Comparison of ENCODE assay signal across 32 cellular contexts in the genomic region with DNA sequence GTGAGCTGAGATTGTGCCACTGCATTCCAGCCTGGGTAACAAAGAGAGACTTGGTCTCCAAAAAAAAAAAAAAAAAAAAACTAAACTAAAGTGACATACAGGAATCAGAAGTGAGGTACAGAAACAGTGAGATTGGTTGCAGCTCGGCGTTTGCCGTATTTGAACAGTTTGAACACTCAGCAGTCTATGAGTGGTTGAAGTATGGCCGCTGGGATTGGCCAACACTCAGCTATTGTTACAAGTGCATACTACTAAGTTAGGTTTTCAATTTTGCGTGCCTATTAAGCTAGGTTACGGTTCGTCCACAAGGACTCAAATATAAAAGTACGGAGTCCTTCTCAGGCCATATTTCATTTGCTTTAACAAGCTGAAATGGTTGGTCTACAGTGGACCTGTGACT. TPM values are rescaled to one million over a fixed set of nuclear protein-coding genes. Genes with fewer than 3 reads are reported as not detected.
"Had no signal": no experiment of that assay in that cellular context is flagged by ENCODE, and none has a peak within 500 bp of the region (broad histone marks: within the 10 kb centered on the region; RNA-seq: fewer than 3 reads in every experiment).

No MANE protein-coding gene starts in this region.

- H3K4me2 ChIP-seq: PC-9 had no signal

- H3K4me3 ChIP-seq: MG63, PC-9, SK-N-MC had no signal

- H3K36me3 ChIP-seq: MG63 had no signal

- H3K27ac ChIP-seq: brain microvascular endothelial cell, PC-9, SK-N-MC had no signal

- FAIRE-seq: colon, TTC549 had no signal

- H3K9me3 ChIP-seq: MG63 had no signal

- DNase-seq: activated B cell treated with CpG ODN at 0.5 μM for 24 hours; activated CD4-positive, alpha-beta memory T cell treated with anti-CD3 and anti-CD28 coated beads for 36 hours; activated CD4-positive, alpha-beta T cell treated with anti-CD3 and anti-CD28 coated beads for 4 hours; activated CD4-positive, alpha-beta T cell treated with anti-CD3 and anti-CD28 coated beads, Interleukin-2, amount 50 U/mL, for 1 hour; activated CD4-positive, CD25-positive, alpha-beta regulatory T cell treated with anti-CD3 and anti-CD28 coated beads, Interleukin-2, amount 50 U/mL, for 72 hours; activated CD8-positive, alpha-beta memory T cell treated with anti-CD3 and anti-CD28 coated beads, Interleukin-2, amount 50 U/mL, for 4 hours; activated effector memory CD4-positive, alpha-beta T cell treated with Interleukin-2 at 50 U/mL for 16 hours; activated naive CD4-positive, alpha-beta T cell; activated naive CD4-positive, alpha-beta T cell treated with anti-CD3 and anti-CD28 coated beads, Interleukin-2, amount 50 U/mL, for 16 hours; activated naive CD8-positive, alpha-beta T cell treated with anti-CD3 and anti-CD28 coated beads for 36 hours; activated T-cell treated with anti-CD3 and anti-CD28 coated beads for 4 hours; activated T-cell treated with anti-CD3 and anti-CD28 coated beads, Interleukin-2, amount 50 U/mL, for 48 hours; amniotic stem cell; aorta; brain microvascular endothelial cell; central memory CD4-positive, alpha-beta T cell; Kasumi-1; MG63; NCI-H1048; NCI-H1105 treated with DMSO at 0.1 percent for 48 hours; NCI-H1436; NCI-H1930; NCI-H2081 treated with DMSO at 0.1 percent for 48 hours; NCI-H345; NCI-H524; NCI-H69; NK-92 treated with Interleukin-12 subunit alpha and Interleukin-12 subunit beta, amount 100 ng/mL, for 24 hours; PC-9; Right ventricle myocardium superior had no signal

- H3K27me3 ChIP-seq: brain microvascular endothelial cell, MG63 had no signal

- H2AFZ ChIP-seq: PC-9 had no signal

RNA-seq across cellular contexts. Expression of gene GFI1B, which starts 30.7 kb away (rescaled TPM):
- total RNA-seq: activated CD4-positive, alpha-beta memory T cell treated with anti-CD3 and anti-CD28 coated beads for 36 hours; activated naive CD8-positive, alpha-beta T cell treated with anti-CD3 and anti-CD28 coated beads for 36 hours; aorta; PC-9; Right ventricle myocardium superior had no signal
- polyA plus RNA-seq: aorta had no signal
